In genomic region chr14:33773205-33774030, GRCh38 we compare ENCODE assay signal across 28 cellular contexts.
"Had no signal": no experiment of that assay in that cellular context is flagged by ENCODE, and none has a peak within 500 bp of the region (broad histone marks: within the 10 kb centered on the region; RNA-seq: fewer than 3 reads in every experiment).

No MANE protein-coding gene starts in this region.

- H3K36me3 Mint-ChIP-seq: activated naive CD8-positive, alpha-beta T cell treated with anti-CD3 and anti-CD28 coated beads for 36 hours; immature natural killer cell; naive thymus-derived CD4-positive, alpha-beta T cell had no signal

- H3K4me3 Mint-ChIP-seq: activated naive CD8-positive, alpha-beta T cell treated with anti-CD3 and anti-CD28 coated beads for 36 hours; effector memory CD8-positive, alpha-beta T cell; immature natural killer cell; naive thymus-derived CD4-positive, alpha-beta T cell; stimulated activated naive CD8-positive, alpha-beta T cell treated with anti-CD3 and anti-CD28 coated beads, Interleukin-15, amount 100 ng/mL, for 72 hours; T-helper 17 cell had no signal

- ATAC-seq: activated CD4-positive, CD25-positive, alpha-beta regulatory T cell treated with anti-CD3 and anti-CD28 coated beads, Interleukin-2, amount 50 U/mL, for 24 hours; effector memory CD8-positive, alpha-beta T cell; heart left ventricle; left colon; naive thymus-derived CD4-positive, alpha-beta T cell; right cardiac atrium; stimulated activated naive CD8-positive, alpha-beta T cell treated with anti-CD3 and anti-CD28 coated beads, Interleukin-15, amount 100 ng/mL, for 72 hours; T-helper 17 cell had no signal

- H3K4me1 Mint-ChIP-seq: activated naive CD8-positive, alpha-beta T cell treated with anti-CD3 and anti-CD28 coated beads for 36 hours; immature natural killer cell; naive thymus-derived CD4-positive, alpha-beta T cell; stimulated activated naive CD8-positive, alpha-beta T cell treated with anti-CD3 and anti-CD28 coated beads, Interleukin-15, amount 100 ng/mL, for 72 hours had no signal

- H3K27me3 ChIP-seq: adrenal gland, brain microvascular endothelial cell, heart left ventricle, upper lobe of left lung, vagina had no signal

- H3K4me3 ChIP-seq: adrenal gland, heart left ventricle, upper lobe of left lung, vagina had no signal

- H3K36me3 ChIP-seq: adrenal gland, brain microvascular endothelial cell, heart left ventricle, upper lobe of left lung, vagina, WERI-Rb-1 had no signal

- DNase-seq: activated CD4-positive, alpha-beta T cell treated with anti-CD3 and anti-CD28 coated beads for 48 hours; activated CD4-positive, alpha-beta T cell treated with anti-CD3 and anti-CD28 coated beads, Interleukin-2, amount 50 U/mL, for 48 hours; activated CD8-positive, alpha-beta memory T cell treated with anti-CD3 and anti-CD28 coated beads for 24 hours; activated effector memory CD4-positive, alpha-beta T cell treated with Interleukin-2 at 50 U/mL for 16 hours; activated naive CD4-positive, alpha-beta T cell treated with Interleukin-2 at 50 U/mL for 16 hours; activated naive CD8-positive, alpha-beta T cell treated with anti-CD3 and anti-CD28 coated beads for 36 hours; adrenal gland; brain microvascular endothelial cell; cortex of kidney; effector memory CD8-positive, alpha-beta T cell; heart left ventricle; hypothalamus; immature natural killer cell; kidney; left colon; midbrain; naive thymus-derived CD4-positive, alpha-beta T cell; posterior cingulate gyrus; right cardiac atrium; stimulated activated CD4-positive, alpha-beta T cell treated with anti-CD3 and anti-CD28 coated beads, Interleukin-2, amount 100 ng/mL, for 48 hours; stimulated activated naive CD8-positive, alpha-beta T cell treated with anti-CD3 and anti-CD28 coated beads, Interleukin-15, amount 100 ng/mL, for 72 hours; substantia nigra; T-helper 17 cell; T1000; upper lobe of left lung had no signal

- H3K27ac ChIP-seq: adrenal gland, brain microvascular endothelial cell, heart left ventricle, upper lobe of left lung, vagina, WERI-Rb-1 had no signal

- H3K9me3 ChIP-seq: adrenal gland, heart left ventricle, upper lobe of left lung, vagina had no signal

- H3K27me3 Mint-ChIP-seq: stimulated activated naive CD8-positive, alpha-beta T cell treated with anti-CD3 and anti-CD28 coated beads, Interleukin-15, amount 100 ng/mL, for 72 hours had no signal

- H3K4me1 ChIP-seq: adrenal gland, upper lobe of left lung had no signal

- H3K9me3 Mint-ChIP-seq: activated naive CD8-positive, alpha-beta T cell treated with anti-CD3 and anti-CD28 coated beads for 36 hours; effector memory CD8-positive, alpha-beta T cell; naive thymus-derived CD4-positive, alpha-beta T cell; stimulated activated naive CD8-positive, alpha-beta T cell treated with anti-CD3 and anti-CD28 coated beads, Interleukin-15, amount 100 ng/mL, for 72 hours had no signal

- H3K27ac Mint-ChIP-seq: activated naive CD8-positive, alpha-beta T cell treated with anti-CD3 and anti-CD28 coated beads for 36 hours; effector memory CD8-positive, alpha-beta T cell; immature natural killer cell; naive thymus-derived CD4-positive, alpha-beta T cell; stimulated activated naive CD8-positive, alpha-beta T cell treated with anti-CD3 and anti-CD28 coated beads, Interleukin-15, amount 100 ng/mL, for 72 hours; T-helper 17 cell had no signal
